Comparison of ENCODE assay signal across 8 cellular contexts in genomic region chr19:17079710-17080440, GRCh38. TPM values are rescaled to one million over a fixed set of nuclear protein-coding genes. Genes with fewer than 3 reads are reported as not detected.
A peak's percentile ranks its signal among the peaks of the same experiment; 100 is the strongest.
DNase-seq lines count a peak whose midpoint lies in the region; ATAC-seq and TF ChIP-seq lines count a peak whose summit lies in the region.

No MANE protein-coding gene starts in this region.

- DNase-seq in CD8-positive, alpha-beta T cell, result peak; percentile 35 to 74 (median 59)
- DNase-seq in HCT116 (ENCODE audit: low read depth, low spot score) (peak; percentile 61), SJSA1 (ENCODE audit: low read depth in 1 of 2, low spot score in 2 of 2) (peak; percentile 95 to 97), head of caudate nucleus (peak; percentile 55 to 91 (median 82)), prostate gland (ENCODE audit: low spot score) (peak; percentile 66), transverse colon (peak; percentile 75), NOMO-1 treated with dmso at 0.1 percent for 144 hours (lab: John Stamatoyannopoulos, UW; ENCODE audit: unreplicated experiment) (no peak)

- H3K4me2 ChIP-seq in HCT116 (ENCODE audit: low read length), result peak overlapping the region; percentile 68

- H4K20me1 ChIP-seq in HCT116 (ENCODE audit: insufficient read depth), result no peaks in the 10 kb centered on the region

- RAD21 ChIA-PET in HCT116 (lab: Charles Lee; ENCODE audit: low non-redundant PET in 1 of 2, low total read pairs in 2 of 2, uncharacterized antibody in 2 of 2, unreplicated experiment in 2 of 2), result no interaction called here

- peaks cover 32% of the 10 kb centered on the region for H3K36me3 Mint-ChIP-seq in CD8-positive, alpha-beta T cell
- no peaks in the 10 kb centered on the region for H3K36me3 Mint-ChIP-seq in activated naive CD8-positive, alpha-beta T cell

- H3K36me3 ChIP-seq in CD8-positive, alpha-beta T cell (ENCODE audit: insufficient read depth, low read length), result no peaks in the 10 kb centered on the region
- H3K36me3 ChIP-seq in HCT116 (ENCODE audit: control insufficient read depth in 1 of 2, insufficient read depth in 2 of 2, low read length in 2 of 2) (no peaks in the 10 kb centered on the region; a peak in 1 of 4 replicates), SJSA1 (peaks cover 30% of the 10 kb centered on the region), prostate gland (no peaks in the 10 kb centered on the region), transverse colon (no peaks in the 10 kb centered on the region)

- intact Hi-C loops in CD8-positive, alpha-beta T cell (cut with DNase I, micrococcal nuclease), result loop anchor here in 1 of 2 experiments (5.0 to 10.0 kb wide), 2 partner anchors 312 to 1955 kb away; partner anchors contain the start of gene CCDC194
- intact Hi-C loops in HCT116 (cut with micrococcal nuclease) (loop anchor here (5.0 kb wide), 1 partner anchor 147 kb away; the partner anchor contains the start of gene OCEL1), head of caudate nucleus (cut with DNase I) (loop anchor here (5.0 to 10.0 kb wide), 2 partner anchors 42 to 205 kb away; partner anchors contain the start of gene ANKLE1), prostate gland (cut with DNase I) (loop anchor here (5.0 kb wide), 1 partner anchor 57 kb away; no protein-coding TSS in a partner anchor), transverse colon (cut with DNase I; ENCODE audit: low total_unique reads) (loop anchor here (1.0 to 10.0 kb wide), 2 partner anchors 28 to 55 kb away; no protein-coding TSS in a partner anchor)

- TF ChIP-seq EP300 in transverse colon (IDR thresholded peaks at IDR 0.05; ENCODE audit: low read depth), result no peak

- TF ChIP-seq RAD21 in HCT116 (IDR thresholded peaks at IDR 0.05; ENCODE audit: low read depth), result peak; percentile 43

- no peak overlapping the region for H2AFZ ChIP-seq in HCT116 (ENCODE audit: low read depth, low read length, poor library complexity, severe bottlenecking)

- peak; percentile 20 for TF ChIP-seq CTCF in CD8-positive, alpha-beta T cell (IDR thresholded peaks at IDR 0.05)
- TF ChIP-seq CTCF in HCT116 (IDR thresholded peaks at IDR 0.05 in 2 of 3, conservative IDR thresholded peaks at IDR 0.05 in 1 of 3; ENCODE audit: borderline replicate concordance in 1 of 3, insufficient read depth in 1 of 3, low read depth in 2 of 3, low read length in 2 of 3) (peak in 2 of 3 experiments; percentile 34 to 41; a peak in 4 of 6 replicates), prostate gland (IDR thresholded peaks at IDR 0.05) (peak in 2 of 4 experiments; percentile 64 to 71), transverse colon (IDR thresholded peaks at IDR 0.05) (peak; percentile 24 to 73 (median 45))

- in situ Hi-C loops in transverse colon (cut with MboI; ENCODE audit: low pct_ligation_motif_present in 1 of 4, low pct_unique_long_range_greater_than_20kb in 1 of 4, low sequenced_read_pairs in 3 of 4), result no loop called here

- H3K4me1 Mint-ChIP-seq in CD8-positive, alpha-beta T cell (ENCODE audit: low read depth), result peaks cover 63% of the 10 kb centered on the region
- peaks cover 58% of the 10 kb centered on the region for H3K4me1 Mint-ChIP-seq in activated naive CD8-positive, alpha-beta T cell (ENCODE audit: low read depth)

- CTCF ChIA-PET in CD8-positive, alpha-beta T cell (lab: Charles Lee), result interaction anchor here (0.6 kb wide), 2 partner anchors 8 to 42 kb away, joined by 3 to 4 read pairs; no protein-coding TSS in a partner anchor
- CTCF ChIA-PET in HCT116 (lab: Charles Lee), result no interaction called here

- peaks cover 51% of the 10 kb centered on the region for H3K4me1 ChIP-seq in CD8-positive, alpha-beta T cell (ENCODE audit: insufficient read depth, low read length)
- peaks cover 13 to 40% of the 10 kb centered on the region in 2 experiments for H3K4me1 ChIP-seq in HCT116 (ENCODE audit: control insufficient read depth in 1 of 2, insufficient read depth in 2 of 2, low read length in 2 of 2)
- peaks cover 40% of the 10 kb centered on the region for H3K4me1 ChIP-seq in SJSA1 (replicated peaks)
- H3K4me1 ChIP-seq in prostate gland (replicated peaks), result peaks cover 9% of the 10 kb centered on the region
- peaks cover 30 to 62% (median 43%) of the 10 kb centered on the region in 4 donors for H3K4me1 ChIP-seq in transverse colon

- BruUV-seq in HCT116 (replicated peaks; lab: Mats Ljungman, UMichigan), result no TSS peak

- H3K27ac ChIP-seq in CD8-positive, alpha-beta T cell (ENCODE audit: low read depth, low read length), result no peak overlapping the region
- peak overlapping the region; percentile 66 for H3K27ac ChIP-seq in HCT116 (ENCODE audit: low read depth, low read length)
- peak overlapping the region; percentile 87 for H3K27ac ChIP-seq in SJSA1
- peak overlapping the region; percentile 73 to 75 for H3K27ac ChIP-seq in prostate gland
- peak overlapping the region; percentile 90 to 96 (median 94) for H3K27ac ChIP-seq in transverse colon

- peaks cover 93% of the 10 kb centered on the region for H3K79me2 ChIP-seq in HCT116 (ENCODE audit: insufficient read depth, low read length)

- H3K9me3 ChIP-seq in CD8-positive, alpha-beta T cell (ENCODE audit: low read length), result no peaks in the 10 kb centered on the region
- H3K9me3 ChIP-seq in HCT116 (ENCODE audit: control insufficient read depth in 1 of 2, insufficient read depth in 1 of 2, low read depth in 1 of 2, low read length in 2 of 2), result no peaks in the 10 kb centered on the region
- no peaks in the 10 kb centered on the region for H3K9me3 ChIP-seq in SJSA1 (replicated peaks)
- H3K9me3 ChIP-seq in prostate gland, result no peaks in the 10 kb centered on the region
- H3K9me3 ChIP-seq in transverse colon, result no peaks in the 10 kb centered on the region

- peak overlapping the region; percentile 82 for H3K27ac Mint-ChIP-seq in CD8-positive, alpha-beta T cell
- H3K27ac Mint-ChIP-seq in activated naive CD8-positive, alpha-beta T cell, result peak overlapping the region; percentile 87

- peak overlapping the region; percentile 60 for H3K4me3 Mint-ChIP-seq in CD8-positive, alpha-beta T cell
- peak overlapping the region; percentile 74 for H3K4me3 Mint-ChIP-seq in activated naive CD8-positive, alpha-beta T cell

- H3K27me3 ChIP-seq in CD8-positive, alpha-beta T cell (ENCODE audit: insufficient read depth, low read length), result no peaks in the 10 kb centered on the region
- H3K27me3 ChIP-seq in HCT116 (ENCODE audit: insufficient read depth, low read length) (no peaks in the 10 kb centered on the region), SJSA1 (replicated peaks) (no peaks in the 10 kb centered on the region), prostate gland (replicated peaks; ENCODE audit: insufficient read depth) (no peaks in the 10 kb centered on the region), transverse colon (no peaks in the 10 kb centered on the region)

- H3K9me2 ChIP-seq in HCT116 (ENCODE audit: insufficient read depth), result no peaks in the 10 kb centered on the region

- no peaks in the 10 kb centered on the region for H3K27me3 Mint-ChIP-seq in CD8-positive, alpha-beta T cell (ENCODE audit: low read depth)
- H3K27me3 Mint-ChIP-seq in activated naive CD8-positive, alpha-beta T cell, result no peaks in the 10 kb centered on the region

- no peaks in the 10 kb centered on the region for H3K9me3 Mint-ChIP-seq in CD8-positive, alpha-beta T cell
- H3K9me3 Mint-ChIP-seq in activated naive CD8-positive, alpha-beta T cell (ENCODE audit: low read depth), result no peaks in the 10 kb centered on the region

- no peak overlapping the region for H3K4me3 ChIP-seq in CD8-positive, alpha-beta T cell (ENCODE audit: low read depth, low read length)
- H3K4me3 ChIP-seq in HCT116 (replicated peaks in 1 of 2; ENCODE audit: low read depth in 1 of 2, low read length in 2 of 2), result peak overlapping the region; percentile 20 to 46
- peak overlapping the region; percentile 36 for H3K4me3 ChIP-seq in SJSA1
- H3K4me3 ChIP-seq in prostate gland, result peak overlapping the region in 1 of 2 donors; percentile 7
- H3K4me3 ChIP-seq in transverse colon, result peak overlapping the region; percentile 6 to 41 (median 16)

- H3K9ac ChIP-seq in HCT116 (ENCODE audit: low read length), result peak overlapping the region; percentile 51

- TF ChIP-seq POLR2A in HCT116 (IDR thresholded peaks at IDR 0.05; ENCODE audit: borderline replicate concordance, extremely low read depth, insufficient read depth, insufficient read length), result no peak
- no peak for TF ChIP-seq POLR2A in prostate gland (IDR thresholded peaks at IDR 0.05)
- TF ChIP-seq POLR2A in transverse colon (IDR thresholded peaks at IDR 0.05), result peak; percentile 35

- WGBS in prostate gland, result 10% methylated on average over 28 of the region's 28 CpGs
- 51% methylated on average over 28 of the region's 28 CpGs; no CpG with 5 or more reads in 1 of the 2 donors for WGBS in transverse colon (ENCODE audit: low coverage in 1 of 2), 2 donors

- POLR2A ChIA-PET in CD8-positive, alpha-beta T cell (lab: Charles Lee), result interaction anchor here (1.0 to 1.9 kb wide), 3 partner anchors 46 to 135 kb away, joined by 3 to 5 read pairs (median 4); partner anchors contain the start of gene USE1
- POLR2A ChIA-PET in HCT116 (lab: Charles Lee), result interaction anchor here (1.3 kb wide), 1 partner anchor 156 kb away, joined by 3 read pairs; no protein-coding TSS in a partner anchor

- ATAC-seq in CD8-positive, alpha-beta T cell, result peak; percentile 25
- ATAC-seq in HCT116, result peak; percentile 59

RNA-seq across cellular contexts. Expression of gene MYO9B, which starts 4.3 kb away (rescaled TPM):
- total RNA-seq in CD8-positive, alpha-beta T cell, result 100 to 1,000 TPM; 221 to 238 TPM
- 74.6 TPM for total RNA-seq in HCT116 (2021; ENCODE audit: unreplicated experiment)
- polyA plus RNA-seq in HCT116 (2012), result 51.3 and 57.0 TPM in 2 replicates
- 26.7 and 39.9 TPM in 2 replicates for total RNA-seq in SJSA1 (2014; rRNA removed; shearing (Covaris generic))
- total RNA-seq in prostate gland, result 100 to 1,000 TPM in 1 of 2 donors, 10 to 100 TPM in 1; 50.9 to 208 TPM
- total RNA-seq in transverse colon, result 100 to 1,000 TPM; 102 to 246 (median 151) TPM

RNA-seq across cellular contexts. Expression of gene HAUS8, which starts 4.6 kb away (rescaled TPM):
- 10 to 100 TPM; 29.3 to 33.9 TPM for total RNA-seq in CD8-positive, alpha-beta T cell
- total RNA-seq in HCT116 (2021; ENCODE audit: unreplicated experiment) (23.6 TPM), prostate gland (10 to 100 TPM in 1 of 2 donors, 1 to 10 TPM in 1; 6.5 to 15.3 TPM), transverse colon (10 to 100 TPM in 2 of 4 donors, 1 to 10 TPM in 2; 4.4 to 13.8 (median 10.3) TPM)
- 11.7 and 13.8 TPM in 2 replicates for polyA plus RNA-seq in HCT116 (2012)
- 19.1 and 21.5 TPM in 2 replicates for total RNA-seq in SJSA1 (2014; rRNA removed; shearing (Covaris generic))

RNA-seq across cellular contexts. Expression of gene CPAMD8, which starts 53.3 kb away (rescaled TPM):
- total RNA-seq in CD8-positive, alpha-beta T cell, result under 1 TPM; 0.25 to 0.43 TPM
- total RNA-seq in HCT116 (2021; ENCODE audit: unreplicated experiment) (0.20 TPM), prostate gland (100 to 1,000 TPM; 134 to 216 TPM), transverse colon (10 to 100 TPM in 2 of 4 donors, 1 to 10 TPM in 2; 1.4 to 20.9 (median 7.7) TPM)
- polyA plus RNA-seq in HCT116 (2012), result 0.03 and 0.22 TPM in 2 replicates
- total RNA-seq in SJSA1 (2014; rRNA removed; shearing (Covaris generic)), result 0.34 and 1.3 TPM in 2 replicates

Comparison
In these comparisons a context has a peak if more than half of its experiments do, and no peak if none do; other contexts are left out.
1. RNA of gene CPAMD8, which starts 53.3 kb away (total RNA-seq): 134 to 216 TPM in prostate gland; 1.4 to 20.9 TPM in transverse colon, 0.25 to 0.43 TPM in CD8-positive, alpha-beta T cell, 0.34 to 1.3 TPM in SJSA1 and 0.20 TPM in HCT116 (single experiment); every median in the first group is over 4 times any median in the second.